ENCODE assay signal across 1 cellular context in genomic region chr18:24426398-24427294, GRCh38.
TF ChIP-seq lines count a peak whose summit lies in the region.

Gene IMPACT (plus strand): TSS chr18:24426670. CDS start chr18:24426757, 87 bp downstream.

TF ChIP-seq in K562, 482 proteins besides CTCF, POLR2A, EP300 and RAD21 (continued from another document and continues in another):
- TF ChIP-seq, protein P1, sequence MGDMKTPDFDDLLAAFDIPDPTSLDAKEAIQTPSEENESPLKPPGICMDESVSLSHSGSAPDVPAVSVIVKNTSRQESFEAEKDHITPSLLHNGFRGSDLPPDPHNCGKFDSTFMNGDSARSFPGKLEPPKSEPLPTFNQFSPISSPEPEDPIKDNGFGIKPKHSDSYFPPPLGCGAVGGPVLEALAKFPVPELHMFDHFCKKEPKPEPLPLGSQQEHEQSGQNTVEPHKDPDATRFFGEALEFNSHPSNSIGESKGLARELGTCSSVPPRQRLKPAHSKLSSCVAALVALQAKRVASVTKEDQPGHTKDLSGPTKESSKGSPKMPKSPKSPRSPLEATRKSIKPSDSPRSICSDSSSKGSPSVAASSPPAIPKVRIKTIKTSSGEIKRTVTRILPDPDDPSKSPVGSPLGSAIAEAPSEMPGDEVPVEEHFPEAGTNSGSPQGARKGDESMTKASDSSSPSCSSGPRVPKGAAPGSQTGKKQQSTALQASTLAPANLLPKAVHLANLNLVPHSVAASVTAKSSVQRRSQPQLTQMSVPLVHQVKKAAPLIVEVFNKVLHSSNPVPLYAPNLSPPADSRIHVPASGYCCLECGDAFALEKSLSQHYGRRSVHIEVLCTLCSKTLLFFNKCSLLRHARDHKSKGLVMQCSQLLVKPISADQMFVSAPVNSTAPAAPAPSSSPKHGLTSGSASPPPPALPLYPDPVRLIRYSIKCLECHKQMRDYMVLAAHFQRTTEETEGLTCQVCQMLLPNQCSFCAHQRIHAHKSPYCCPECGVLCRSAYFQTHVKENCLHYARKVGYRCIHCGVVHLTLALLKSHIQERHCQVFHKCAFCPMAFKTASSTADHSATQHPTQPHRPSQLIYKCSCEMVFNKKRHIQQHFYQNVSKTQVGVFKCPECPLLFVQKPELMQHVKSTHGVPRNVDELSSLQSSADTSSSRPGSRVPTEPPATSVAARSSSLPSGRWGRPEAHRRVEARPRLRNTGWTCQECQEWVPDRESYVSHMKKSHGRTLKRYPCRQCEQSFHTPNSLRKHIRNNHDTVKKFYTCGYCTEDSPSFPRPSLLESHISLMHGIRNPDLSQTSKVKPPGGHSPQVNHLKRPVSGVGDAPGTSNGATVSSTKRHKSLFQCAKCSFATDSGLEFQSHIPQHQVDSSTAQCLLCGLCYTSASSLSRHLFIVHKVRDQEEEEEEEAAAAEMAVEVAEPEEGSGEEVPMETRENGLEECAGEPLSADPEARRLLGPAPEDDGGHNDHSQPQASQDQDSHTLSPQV (IDR thresholded peaks at IDR 0.05): peak; percentile 50; the same call in 1 of the 2 replicates
- TF ChIP-seq, protein P2, sequence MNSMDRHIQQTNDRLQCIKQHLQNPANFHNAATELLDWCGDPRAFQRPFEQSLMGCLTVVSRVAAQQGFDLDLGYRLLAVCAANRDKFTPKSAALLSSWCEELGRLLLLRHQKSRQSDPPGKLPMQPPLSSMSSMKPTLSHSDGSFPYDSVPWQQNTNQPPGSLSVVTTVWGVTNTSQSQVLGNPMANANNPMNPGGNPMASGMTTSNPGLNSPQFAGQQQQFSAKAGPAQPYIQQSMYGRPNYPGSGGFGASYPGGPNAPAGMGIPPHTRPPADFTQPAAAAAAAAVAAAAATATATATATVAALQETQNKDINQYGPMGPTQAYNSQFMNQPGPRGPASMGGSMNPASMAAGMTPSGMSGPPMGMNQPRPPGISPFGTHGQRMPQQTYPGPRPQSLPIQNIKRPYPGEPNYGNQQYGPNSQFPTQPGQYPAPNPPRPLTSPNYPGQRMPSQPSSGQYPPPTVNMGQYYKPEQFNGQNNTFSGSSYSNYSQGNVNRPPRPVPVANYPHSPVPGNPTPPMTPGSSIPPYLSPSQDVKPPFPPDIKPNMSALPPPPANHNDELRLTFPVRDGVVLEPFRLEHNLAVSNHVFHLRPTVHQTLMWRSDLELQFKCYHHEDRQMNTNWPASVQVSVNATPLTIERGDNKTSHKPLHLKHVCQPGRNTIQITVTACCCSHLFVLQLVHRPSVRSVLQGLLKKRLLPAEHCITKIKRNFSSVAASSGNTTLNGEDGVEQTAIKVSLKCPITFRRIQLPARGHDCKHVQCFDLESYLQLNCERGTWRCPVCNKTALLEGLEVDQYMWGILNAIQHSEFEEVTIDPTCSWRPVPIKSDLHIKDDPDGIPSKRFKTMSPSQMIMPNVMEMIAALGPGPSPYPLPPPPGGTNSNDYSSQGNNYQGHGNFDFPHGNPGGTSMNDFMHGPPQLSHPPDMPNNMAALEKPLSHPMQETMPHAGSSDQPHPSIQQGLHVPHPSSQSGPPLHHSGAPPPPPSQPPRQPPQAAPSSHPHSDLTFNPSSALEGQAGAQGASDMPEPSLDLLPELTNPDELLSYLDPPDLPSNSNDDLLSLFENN (IDR thresholded peaks at IDR 0.05; ENCODE audit: low read depth in 2 of 2, low read length in 2 of 2): no peak
- TF ChIP-seq ZC3H8 (IDR thresholded peaks at IDR 0.05) (no peak), ZNF668 (CRISPR knock-in tag; IDR thresholded peaks at IDR 0.05) (peak; percentile 82; the same call in 1 of the 2 replicates), NFIC (IDR thresholded peaks at IDR 0.05) (no peak), C11orf30 (IDR thresholded peaks at IDR 0.05; ENCODE audit: low read depth) (no peak), ZNF197 (CRISPR knock-in tag; IDR thresholded peaks at IDR 0.05; ENCODE audit: low read depth) (peak; percentile 92), SMAD4 (CRISPR knock-in tag; conservative IDR thresholded peaks at IDR 0.05) (peak; percentile 94), TFAM (CRISPR knock-in tag; conservative IDR thresholded peaks at IDR 0.05) (no peak), TEAD1 (CRISPR knock-in tag; IDR thresholded peaks at IDR 0.05) (peak in 1 of 2 experiments; percentile 91; a peak in 2 of 4 replicates), ATF6 (CRISPR knock-in tag; IDR thresholded peaks at IDR 0.05) (no peak), GATA2 (CRISPR knock-in tag; IDR thresholded peaks at IDR 0.05) (no peak), ESRRB (CRISPR knock-in tag; IDR thresholded peaks at IDR 0.05; ENCODE audit: borderline replicate concordance) (no peak), PCBP1 (IDR thresholded peaks at IDR 0.05; ENCODE audit: low read depth, low read length, poor library complexity, severe bottlenecking) (no peak), SIN3A (IDR thresholded peaks at IDR 0.05; ENCODE audit: borderline replicate concordance in 2 of 2, control insufficient read depth in 1 of 2, low read depth in 2 of 2, low read length in 2 of 2) (no peak), ERF (CRISPR knock-in tag; IDR thresholded peaks at IDR 0.05) (peak; percentile 97), BRCA1 (IDR thresholded peaks at IDR 0.05) (no peak), BRCA1 (CRISPR knock-in tag; IDR thresholded peaks at IDR 0.05) (no peak), SREBF1 (IDR thresholded peaks at IDR 0.05; ENCODE audit: borderline replicate concordance, low read depth, low read length) (no peak), NFYB (IDR thresholded peaks at IDR 0.05; ENCODE audit: extremely low read depth, insufficient read length) (no peak), FOXK2 (conservative IDR thresholded peaks at IDR 0.05 in 1 of 2, IDR thresholded peaks at IDR 0.05 in 1 of 2; ENCODE audit: low read depth in 2 of 2) (no peak), ZNF146 (CRISPR knock-in tag; IDR thresholded peaks at IDR 0.05; ENCODE audit: unreplicated experiment) (no peak), MTA3 (IDR thresholded peaks at IDR 0.05; ENCODE audit: borderline replicate concordance) (peak; percentile 72; the same call in 1 of the 2 replicates), LCOR (CRISPR knock-in tag; IDR thresholded peaks at IDR 0.05) (peak; percentile 62; the same call in 1 of the 2 replicates), CREB5 (CRISPR knock-in tag; IDR thresholded peaks at IDR 0.05) (no peak; the same call in 1 of the 2 replicates), SRF (CRISPR knock-in tag; IDR thresholded peaks at IDR 0.05) (peak in 1 of 2 experiments; percentile 40; a peak in 1 of 4 replicates), ILF3 (IDR thresholded peaks at IDR 0.05; ENCODE audit: borderline replicate concordance) (no peak), RCOR1 (IDR thresholded peaks at IDR 0.05; ENCODE audit: borderline replicate concordance in 1 of 2, low read depth in 2 of 2, low read length in 2 of 2) (no peak), HEY1 (CRISPR knock-in tag; IDR thresholded peaks at IDR 0.05; ENCODE audit: borderline replicate concordance) (no peak), E2F8 (IDR thresholded peaks at IDR 0.05; ENCODE audit: low read depth, partially characterized antibody) (no peak), ZBTB1 (CRISPR knock-in tag; IDR thresholded peaks at IDR 0.05; ENCODE audit: borderline replicate concordance, low read depth) (peak; percentile 65; the same call in 1 of the 2 replicates), NBN (IDR thresholded peaks at IDR 0.05; ENCODE audit: low read depth) (no peak)
- TF ChIP-seq, protein P3, sequence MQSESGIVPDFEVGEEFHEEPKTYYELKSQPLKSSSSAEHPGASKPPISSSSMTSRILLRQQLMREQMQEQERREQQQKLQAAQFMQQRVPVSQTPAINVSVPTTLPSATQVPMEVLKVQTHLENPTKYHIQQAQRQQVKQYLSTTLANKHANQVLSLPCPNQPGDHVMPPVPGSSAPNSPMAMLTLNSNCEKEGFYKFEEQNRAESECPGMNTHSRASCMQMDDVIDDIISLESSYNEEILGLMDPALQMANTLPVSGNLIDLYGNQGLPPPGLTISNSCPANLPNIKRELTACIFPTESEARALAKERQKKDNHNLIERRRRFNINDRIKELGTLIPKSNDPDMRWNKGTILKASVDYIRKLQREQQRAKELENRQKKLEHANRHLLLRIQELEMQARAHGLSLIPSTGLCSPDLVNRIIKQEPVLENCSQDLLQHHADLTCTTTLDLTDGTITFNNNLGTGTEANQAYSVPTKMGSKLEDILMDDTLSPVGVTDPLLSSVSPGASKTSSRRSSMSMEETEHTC (IDR thresholded peaks at IDR 0.05): no peak
- TF ChIP-seq, protein P4, sequence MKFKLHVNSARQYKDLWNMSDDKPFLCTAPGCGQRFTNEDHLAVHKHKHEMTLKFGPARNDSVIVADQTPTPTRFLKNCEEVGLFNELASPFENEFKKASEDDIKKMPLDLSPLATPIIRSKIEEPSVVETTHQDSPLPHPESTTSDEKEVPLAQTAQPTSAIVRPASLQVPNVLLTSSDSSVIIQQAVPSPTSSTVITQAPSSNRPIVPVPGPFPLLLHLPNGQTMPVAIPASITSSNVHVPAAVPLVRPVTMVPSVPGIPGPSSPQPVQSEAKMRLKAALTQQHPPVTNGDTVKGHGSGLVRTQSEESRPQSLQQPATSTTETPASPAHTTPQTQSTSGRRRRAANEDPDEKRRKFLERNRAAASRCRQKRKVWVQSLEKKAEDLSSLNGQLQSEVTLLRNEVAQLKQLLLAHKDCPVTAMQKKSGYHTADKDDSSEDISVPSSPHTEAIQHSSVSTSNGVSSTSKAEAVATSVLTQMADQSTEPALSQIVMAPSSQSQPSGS (CRISPR knock-in tag; IDR thresholded peaks at IDR 0.05): no peak
- TF ChIP-seq, protein P5, sequence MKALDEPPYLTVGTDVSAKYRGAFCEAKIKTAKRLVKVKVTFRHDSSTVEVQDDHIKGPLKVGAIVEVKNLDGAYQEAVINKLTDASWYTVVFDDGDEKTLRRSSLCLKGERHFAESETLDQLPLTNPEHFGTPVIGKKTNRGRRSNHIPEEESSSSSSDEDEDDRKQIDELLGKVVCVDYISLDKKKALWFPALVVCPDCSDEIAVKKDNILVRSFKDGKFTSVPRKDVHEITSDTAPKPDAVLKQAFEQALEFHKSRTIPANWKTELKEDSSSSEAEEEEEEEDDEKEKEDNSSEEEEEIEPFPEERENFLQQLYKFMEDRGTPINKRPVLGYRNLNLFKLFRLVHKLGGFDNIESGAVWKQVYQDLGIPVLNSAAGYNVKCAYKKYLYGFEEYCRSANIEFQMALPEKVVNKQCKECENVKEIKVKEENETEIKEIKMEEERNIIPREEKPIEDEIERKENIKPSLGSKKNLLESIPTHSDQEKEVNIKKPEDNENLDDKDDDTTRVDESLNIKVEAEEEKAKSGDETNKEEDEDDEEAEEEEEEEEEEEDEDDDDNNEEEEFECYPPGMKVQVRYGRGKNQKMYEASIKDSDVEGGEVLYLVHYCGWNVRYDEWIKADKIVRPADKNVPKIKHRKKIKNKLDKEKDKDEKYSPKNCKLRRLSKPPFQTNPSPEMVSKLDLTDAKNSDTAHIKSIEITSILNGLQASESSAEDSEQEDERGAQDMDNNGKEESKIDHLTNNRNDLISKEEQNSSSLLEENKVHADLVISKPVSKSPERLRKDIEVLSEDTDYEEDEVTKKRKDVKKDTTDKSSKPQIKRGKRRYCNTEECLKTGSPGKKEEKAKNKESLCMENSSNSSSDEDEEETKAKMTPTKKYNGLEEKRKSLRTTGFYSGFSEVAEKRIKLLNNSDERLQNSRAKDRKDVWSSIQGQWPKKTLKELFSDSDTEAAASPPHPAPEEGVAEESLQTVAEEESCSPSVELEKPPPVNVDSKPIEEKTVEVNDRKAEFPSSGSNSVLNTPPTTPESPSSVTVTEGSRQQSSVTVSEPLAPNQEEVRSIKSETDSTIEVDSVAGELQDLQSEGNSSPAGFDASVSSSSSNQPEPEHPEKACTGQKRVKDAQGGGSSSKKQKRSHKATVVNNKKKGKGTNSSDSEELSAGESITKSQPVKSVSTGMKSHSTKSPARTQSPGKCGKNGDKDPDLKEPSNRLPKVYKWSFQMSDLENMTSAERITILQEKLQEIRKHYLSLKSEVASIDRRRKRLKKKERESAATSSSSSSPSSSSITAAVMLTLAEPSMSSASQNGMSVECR (CRISPR knock-in tag; IDR thresholded peaks at IDR 0.05): no peak
